Comparison of ENCODE assay signal across 1 cellular context in the genomic region with DNA sequence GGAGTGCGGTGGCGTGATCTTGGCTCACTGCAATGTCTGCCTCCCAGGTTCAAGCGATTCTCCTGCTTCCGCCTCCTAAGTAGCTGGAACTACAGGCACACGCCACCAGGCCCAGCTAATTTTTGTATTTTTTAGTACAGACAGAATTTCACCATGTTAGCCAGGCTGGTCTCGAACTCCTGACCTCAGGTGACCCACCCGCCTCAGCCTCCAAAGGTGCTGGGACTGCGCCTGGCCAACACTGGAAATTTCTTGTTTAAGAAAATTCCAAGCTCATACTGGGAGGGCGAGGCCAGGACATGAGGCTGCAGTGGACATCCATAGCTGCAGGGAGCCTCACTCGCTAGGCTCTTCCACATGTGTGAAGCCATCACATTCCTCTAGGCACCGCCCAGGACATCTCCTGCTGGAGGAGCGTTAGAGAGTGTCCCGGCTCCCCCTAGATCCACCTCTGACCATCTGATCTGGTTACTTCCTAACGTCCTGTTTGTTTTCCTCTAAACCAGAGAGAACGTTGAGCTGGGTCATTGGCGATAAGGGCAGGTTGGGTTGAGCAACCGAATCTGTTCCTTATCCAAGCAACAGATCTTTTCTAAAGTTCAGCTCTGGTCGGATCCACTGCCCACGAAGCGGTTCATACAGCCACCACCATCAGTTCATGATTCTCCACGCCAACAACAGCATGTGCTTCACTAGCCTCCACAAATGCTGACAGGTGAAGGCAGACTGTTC.
A peak's percentile ranks its signal among the peaks of the same experiment; 100 is the strongest.
TF ChIP-seq lines count a peak whose summit lies in the region.

No MANE protein-coding gene starts in this region.

TF ChIP-seq in K562, 482 proteins besides CTCF, POLR2A, EP300 and RAD21 (continued from another document and continues in another):
- TF ChIP-seq CREB3 (tag; conservative IDR thresholded peaks at IDR 0.05; ENCODE audit: low read depth) (no peak; the same call in 1 of the 2 replicates), VEZF1 (CRISPR knock-in tag; IDR thresholded peaks at IDR 0.05) (peak; percentile 82), POLR2AphosphoS2 (IDR thresholded peaks at IDR 0.05; ENCODE audit: low read length) (no peak), KDM4B (IDR thresholded peaks at IDR 0.05; ENCODE audit: borderline replicate concordance in 2 of 2, low read depth in 1 of 2) (no peak), CAMTA2 (CRISPR knock-in tag; conservative IDR thresholded peaks at IDR 0.05) (no peak), GATAD2B (IDR thresholded peaks at IDR 0.05; ENCODE audit: borderline replicate concordance) (0 out of 2 replicates have a peak, but pooled peaks have one; percentile 33), ZNF561 (CRISPR knock-in tag; conservative IDR thresholded peaks at IDR 0.05) (no peak), ZNF175 (CRISPR knock-in tag; IDR thresholded peaks at IDR 0.05; ENCODE audit: low read depth) (peak; percentile 21; the same call in 1 of the 2 replicates), HDAC6 (IDR thresholded peaks at IDR 0.05; ENCODE audit: low read depth, low read length) (no peak), MYC (IDR thresholded peaks at IDR 0.05; ENCODE audit: low read depth, low read length) (peak; percentile 78), MYC (CRISPR knock-in tag; IDR thresholded peaks at IDR 0.05; ENCODE audit: borderline replicate concordance, low read depth) (no peak), CBX1 (IDR thresholded peaks at IDR 0.05; ENCODE audit: low read depth) (no peak; the same call in 1 of the 2 replicates), DNMT1 (IDR thresholded peaks at IDR 0.05) (no peak), SRSF3 (IDR thresholded peaks at IDR 0.05; ENCODE audit: insufficient read depth, low read length) (no peak), SMARCB1 (IDR thresholded peaks at IDR 0.05; ENCODE audit: insufficient read length, low read depth) (no peak), ZNF778 (CRISPR knock-in tag; IDR thresholded peaks at IDR 0.05) (no peak), MTA3 (IDR thresholded peaks at IDR 0.05; ENCODE audit: borderline replicate concordance) (peak; percentile 90), FOXM1 (IDR thresholded peaks at IDR 0.05; ENCODE audit: low read depth) (peak; percentile 88), FOXM1 (CRISPR knock-in tag; IDR thresholded peaks at IDR 0.05; ENCODE audit: low read depth) (no peak), RBM14 (IDR thresholded peaks at IDR 0.05; ENCODE audit: borderline replicate concordance, insufficient read depth, low read depth, low read length) (no peak), ZNF347 (CRISPR knock-in tag; IDR thresholded peaks at IDR 0.05; ENCODE audit: low read depth) (no peak), ILK (tag; IDR thresholded peaks at IDR 0.05; ENCODE audit: borderline replicate concordance, low read depth) (no peak), MEIS2 (IDR thresholded peaks at IDR 0.05; ENCODE audit: partially characterized antibody) (no peak), DDX20 (tag; IDR thresholded peaks at IDR 0.05; ENCODE audit: low read depth) (no peak), SNRNP70 (optimal IDR thresholded peaks at IDR 0.05; ENCODE audit: low read depth, low read length) (no peak), GABPB1 (CRISPR knock-in tag; IDR thresholded peaks at IDR 0.05) (no peak), U2AF1 (optimal IDR thresholded peaks at IDR 0.05; ENCODE audit: low read depth, low read length) (no peak), MECOM (CRISPR knock-in tag; IDR thresholded peaks at IDR 0.05) (no peak; the same call in 1 of the 2 replicates), ADNP (tag; IDR thresholded peaks at IDR 0.05) (peak; percentile 89), RAD51 (IDR thresholded peaks at IDR 0.05; ENCODE audit: borderline replicate concordance, low read depth) (no peak), ZNF398 (CRISPR knock-in tag; IDR thresholded peaks at IDR 0.05) (no peak), FOSL1 (tag; conservative IDR thresholded peaks at IDR 0.05) (peak; percentile 47), SFPQ (IDR thresholded peaks at IDR 0.05; ENCODE audit: low read depth, low read length) (no peak), ZFP1 (CRISPR knock-in tag; IDR thresholded peaks at IDR 0.05) (no peak), TCF3 (CRISPR knock-in tag; IDR thresholded peaks at IDR 0.05) (peak; percentile 91), TCFL5 (CRISPR knock-in tag; conservative IDR thresholded peaks at IDR 0.05) (0 out of 2 replicates have a peak, but pooled peaks have one; percentile 25), JUNB (CRISPR knock-in tag; conservative IDR thresholded peaks at IDR 0.05) (no peak), MYBL2 (IDR thresholded peaks at IDR 0.05; ENCODE audit: low read depth) (no peak; the same call in 1 of the 2 replicates), MYBL2 (CRISPR knock-in tag; IDR thresholded peaks at IDR 0.05; ENCODE audit: borderline replicate concordance) (no peak), SREBF2 (CRISPR knock-in tag; IDR thresholded peaks at IDR 0.05) (no peak), ZNF444 (CRISPR knock-in tag; IDR thresholded peaks at IDR 0.05) (no peak), NEUROD1 (IDR thresholded peaks at IDR 0.05; ENCODE audit: borderline replicate concordance, low read depth, low read length, partially characterized antibody) (peak; percentile 86), ARID3A (IDR thresholded peaks at IDR 0.05; ENCODE audit: borderline replicate concordance, low read depth, low read length) (peak; percentile 80; the same call in 1 of the 2 replicates), HNRNPUL1 (IDR thresholded peaks at IDR 0.05; ENCODE audit: low read length) (no peak), ZZZ3 (IDR thresholded peaks at IDR 0.05) (no peak), NR4A1 (CRISPR knock-in tag; IDR thresholded peaks at IDR 0.05) (no peak), NR4A1 (tag; IDR thresholded peaks at IDR 0.05) (peak; percentile 76), ZNF695 (CRISPR knock-in tag; IDR thresholded peaks at IDR 0.05) (no peak), BCL6 (CRISPR knock-in tag; IDR thresholded peaks at IDR 0.05) (no peak), ZNF212 (CRISPR knock-in tag; IDR thresholded peaks at IDR 0.05) (no peak), NR2C2 (CRISPR knock-in tag; IDR thresholded peaks at IDR 0.05) (peak; percentile 65; the same call in 1 of the 2 replicates), NR2C2 (tag; IDR thresholded peaks at IDR 0.05) (peak; percentile 71), SETDB1 (IDR thresholded peaks at IDR 0.05; ENCODE audit: low read length) (no peak), NCOA4 (IDR thresholded peaks at IDR 0.05; ENCODE audit: partially characterized antibody) (no peak), ESRRA (IDR thresholded peaks at IDR 0.05; ENCODE audit: borderline replicate concordance, low read depth) (peak; percentile 68; the same call in 1 of the 2 replicates)
- TF ChIP-seq, protein P1, sequence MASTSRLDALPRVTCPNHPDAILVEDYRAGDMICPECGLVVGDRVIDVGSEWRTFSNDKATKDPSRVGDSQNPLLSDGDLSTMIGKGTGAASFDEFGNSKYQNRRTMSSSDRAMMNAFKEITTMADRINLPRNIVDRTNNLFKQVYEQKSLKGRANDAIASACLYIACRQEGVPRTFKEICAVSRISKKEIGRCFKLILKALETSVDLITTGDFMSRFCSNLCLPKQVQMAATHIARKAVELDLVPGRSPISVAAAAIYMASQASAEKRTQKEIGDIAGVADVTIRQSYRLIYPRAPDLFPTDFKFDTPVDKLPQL (IDR thresholded peaks at IDR 0.05; ENCODE audit: extremely low read depth, insufficient read length) = no peak
- TF ChIP-seq, protein P2, sequence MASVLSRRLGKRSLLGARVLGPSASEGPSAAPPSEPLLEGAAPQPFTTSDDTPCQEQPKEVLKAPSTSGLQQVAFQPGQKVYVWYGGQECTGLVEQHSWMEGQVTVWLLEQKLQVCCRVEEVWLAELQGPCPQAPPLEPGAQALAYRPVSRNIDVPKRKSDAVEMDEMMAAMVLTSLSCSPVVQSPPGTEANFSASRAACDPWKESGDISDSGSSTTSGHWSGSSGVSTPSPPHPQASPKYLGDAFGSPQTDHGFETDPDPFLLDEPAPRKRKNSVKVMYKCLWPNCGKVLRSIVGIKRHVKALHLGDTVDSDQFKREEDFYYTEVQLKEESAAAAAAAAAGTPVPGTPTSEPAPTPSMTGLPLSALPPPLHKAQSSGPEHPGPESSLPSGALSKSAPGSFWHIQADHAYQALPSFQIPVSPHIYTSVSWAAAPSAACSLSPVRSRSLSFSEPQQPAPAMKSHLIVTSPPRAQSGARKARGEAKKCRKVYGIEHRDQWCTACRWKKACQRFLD (CRISPR knock-in tag; IDR thresholded peaks at IDR 0.05) = peak; percentile 89
- TF ChIP-seq, protein P3, sequence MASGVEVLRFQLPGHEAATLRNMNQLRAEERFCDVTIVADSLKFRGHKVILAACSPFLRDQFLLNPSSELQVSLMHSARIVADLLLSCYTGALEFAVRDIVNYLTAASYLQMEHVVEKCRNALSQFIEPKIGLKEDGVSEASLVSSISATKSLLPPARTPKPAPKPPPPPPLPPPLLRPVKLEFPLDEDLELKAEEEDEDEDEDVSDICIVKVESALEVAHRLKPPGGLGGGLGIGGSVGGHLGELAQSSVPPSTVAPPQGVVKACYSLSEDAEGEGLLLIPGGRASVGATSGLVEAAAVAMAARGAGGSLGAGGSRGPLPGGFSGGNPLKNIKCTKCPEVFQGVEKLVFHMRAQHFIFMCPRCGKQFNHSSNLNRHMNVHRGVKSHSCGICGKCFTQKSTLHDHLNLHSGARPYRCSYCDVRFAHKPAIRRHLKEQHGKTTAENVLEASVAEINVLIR (CRISPR knock-in tag; IDR thresholded peaks at IDR 0.05) = no peak
